ENCODE assay signal across 9 cellular contexts in the genomic region with DNA sequence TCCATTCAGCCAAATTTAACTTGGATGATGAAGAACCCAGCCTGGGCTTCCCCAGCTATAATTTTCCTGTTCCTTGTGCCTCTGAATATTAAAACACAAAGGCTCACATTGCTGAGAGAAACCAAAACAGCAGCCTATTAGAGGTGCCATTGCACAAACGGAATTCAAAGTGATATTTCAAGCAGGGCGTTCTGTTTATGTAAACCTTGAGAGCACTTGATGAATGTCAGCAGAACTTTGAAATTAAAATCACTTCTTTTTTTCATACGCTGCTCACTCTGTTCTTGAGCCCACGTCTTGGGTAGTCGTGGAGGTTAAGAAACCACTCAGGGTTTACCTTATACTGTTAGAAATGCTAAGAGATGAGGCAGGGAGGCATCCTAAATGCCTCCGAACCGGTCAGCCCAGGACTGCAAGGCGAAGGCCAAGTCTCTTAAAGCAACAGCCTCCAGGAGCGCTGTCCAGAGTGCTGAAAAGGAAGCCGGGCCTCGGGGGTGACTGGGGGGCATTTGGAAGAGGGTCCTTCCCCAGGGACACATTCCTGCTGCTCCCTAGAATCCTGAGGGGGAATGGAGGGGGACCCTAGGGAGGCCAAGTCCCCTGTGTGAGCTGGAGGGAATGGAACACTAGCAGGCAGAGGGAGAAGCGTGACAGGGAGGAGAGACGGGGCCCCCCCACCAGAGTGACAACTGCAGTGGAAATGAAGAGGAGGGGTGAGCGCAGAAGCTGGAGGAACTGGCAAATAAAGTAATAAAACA.
DNase-seq lines count a peak whose midpoint lies in the region; ATAC-seq and TF ChIP-seq lines count a peak whose summit lies in the region.
"Had no signal": no experiment of that assay in that cellular context is flagged by ENCODE, and none has a peak within 500 bp of the region (broad histone marks: within the 10 kb centered on the region; RNA-seq: fewer than 3 reads in every experiment).

No MANE protein-coding gene starts in this region.

- POLR2A ChIA-PET in WTC11 (lab: Charles Lee): no interaction called here

- no peak overlapping the region for H3K4me3 Mint-ChIP-seq in WTC11
- H3K4me3 Mint-ChIP-seq in glutamatergic neuron (ENCODE audit: unreplicated experiment): peak overlapping the region; percentile 59

- no peaks in the 10 kb centered on the region for H3K4me1 ChIP-seq in sigmoid colon

- H3K36me3 Mint-ChIP-seq in WTC11 (no peaks in the 10 kb centered on the region), glutamatergic neuron (ENCODE audit: unreplicated experiment) (peaks cover 4% of the 10 kb centered on the region)

- CTCF ChIA-PET in WTC11 (lab: Charles Lee): no interaction called here

- no peak for TF ChIP-seq EP300 in sigmoid colon (IDR thresholded peaks at IDR 0.05)

- H3K27me3 Mint-ChIP-seq in WTC11 (ENCODE audit: low read depth): no peaks in the 10 kb centered on the region
- peaks cover 5% of the 10 kb centered on the region for H3K27me3 Mint-ChIP-seq in glutamatergic neuron (ENCODE audit: unreplicated experiment)

- peaks cover 0 to 17% (median 0%) of the 10 kb centered on the region in 3 donors for H3K27me3 ChIP-seq in sigmoid colon

- 24 to 31% methylated on average over 14 of the region's 14 CpGs for WGBS in sigmoid colon, 2 donors
- WGBS in lower leg skin, 2 donors: 27 to 29% methylated on average over 14 of the region's 14 CpGs

- intact Hi-C loops in sigmoid colon (cut with DNase I) (no loop called here), lower leg skin (cut with DNase I; ENCODE audit: low total_unique reads) (no loop called here)

- no peak overlapping the region for H3K27ac ChIP-seq in sigmoid colon
- H3K27ac ChIP-seq: epithelial cell of prostate had no signal

- TF ChIP-seq POLR2A in sigmoid colon (IDR thresholded peaks at IDR 0.05) (no peak), lower leg skin (IDR thresholded peaks at IDR 0.05) (no peak)

- no peaks in the 10 kb centered on the region for H3K36me3 ChIP-seq in sigmoid colon

- H3K9me3 Mint-ChIP-seq in WTC11 (no peaks in the 10 kb centered on the region), glutamatergic neuron (ENCODE audit: unreplicated experiment) (peaks cover 7% of the 10 kb centered on the region)

- H3K4me1 Mint-ChIP-seq in WTC11 (peaks cover 13% of the 10 kb centered on the region), glutamatergic neuron (ENCODE audit: low read depth, unreplicated experiment) (peaks cover 20% of the 10 kb centered on the region)

- ATAC-seq in WTC11: peak; percentile 81

- no peaks in the 10 kb centered on the region for H3K9me3 ChIP-seq in sigmoid colon

- TF ChIP-seq CTCF in WTC11 (IDR thresholded peaks at IDR 0.05): no peak
- TF ChIP-seq CTCF in glutamatergic neuron (IDR thresholded peaks at IDR 0.05; ENCODE audit: partially characterized antibody, unreplicated experiment): no peak
- TF ChIP-seq CTCF in sigmoid colon (IDR thresholded peaks at IDR 0.05): no peak
- no peak for TF ChIP-seq CTCF in lower leg skin (IDR thresholded peaks at IDR 0.05)

- no peak overlapping the region for H3K4me3 ChIP-seq in sigmoid colon
- no peak overlapping the region for H3K4me3 ChIP-seq in lower leg skin (ENCODE audit: low read depth, poor library complexity, severe bottlenecking)

- H3K27ac Mint-ChIP-seq in WTC11 (no peak overlapping the region), glutamatergic neuron (ENCODE audit: unreplicated experiment) (no peak overlapping the region)

- DNase-seq in NOMO-1 treated with DMSO at 0.1 percent for 48 hours (lab: John Stamatoyannopoulos, UW; ENCODE audit: unreplicated experiment): peak; percentile 17
- no peak for DNase-seq in NOMO-1 treated with dmso at 0.1 percent for 144 hours (lab: John Stamatoyannopoulos, UW; ENCODE audit: unreplicated experiment)
- DNase-seq in WTC11 (ENCODE audit: low spot score): peak; percentile 79
- no peak for DNase-seq in glutamatergic neuron
- peak; percentile 60 for DNase-seq in sigmoid colon
- DNase-seq in NCI-H345 (lab: John Stamatoyannopoulos, UW): no peak
- DNase-seq in NCI-H526 treated with DMSO at 0.1 percent for 48 hours (lab: John Stamatoyannopoulos, UW): no peak
- no peak for DNase-seq in lower leg skin (ENCODE audit: low spot score in 2 of 2)

TF ChIP-seq in WTC11, 78 proteins besides CTCF, POLR2A, EP300 and RAD21 (continues in another document):
- TF ChIP-seq ZNF232 (CRISPR knock-in tag; IDR thresholded peaks at IDR 0.05) (peak; percentile 89; the same call in 1 of the 2 replicates), ZNF138 (CRISPR knock-in tag; conservative IDR thresholded peaks at IDR 0.05) (no peak), GTF2I (CRISPR knock-in tag; conservative IDR thresholded peaks at IDR 0.05) (no peak), ZNF121 (CRISPR knock-in tag; IDR thresholded peaks at IDR 0.05) (no peak), PREB (CRISPR knock-in tag; IDR thresholded peaks at IDR 0.05; ENCODE audit: borderline replicate concordance) (no peak), ZNF263 (CRISPR knock-in tag; IDR thresholded peaks at IDR 0.05; ENCODE audit: low read depth) (no peak), ZNF425 (CRISPR knock-in tag; conservative IDR thresholded peaks at IDR 0.05) (no peak), SOX15 (CRISPR knock-in tag; IDR thresholded peaks at IDR 0.05) (no peak), RELA (CRISPR knock-in tag; IDR thresholded peaks at IDR 0.05; ENCODE audit: borderline replicate concordance) (no peak), ZNF671 (CRISPR knock-in tag; IDR thresholded peaks at IDR 0.05) (no peak), USF1 (CRISPR knock-in tag; IDR thresholded peaks at IDR 0.05) (peak; percentile 36; the same call in 1 of the 2 replicates)
- TF ChIP-seq, protein P1, sequence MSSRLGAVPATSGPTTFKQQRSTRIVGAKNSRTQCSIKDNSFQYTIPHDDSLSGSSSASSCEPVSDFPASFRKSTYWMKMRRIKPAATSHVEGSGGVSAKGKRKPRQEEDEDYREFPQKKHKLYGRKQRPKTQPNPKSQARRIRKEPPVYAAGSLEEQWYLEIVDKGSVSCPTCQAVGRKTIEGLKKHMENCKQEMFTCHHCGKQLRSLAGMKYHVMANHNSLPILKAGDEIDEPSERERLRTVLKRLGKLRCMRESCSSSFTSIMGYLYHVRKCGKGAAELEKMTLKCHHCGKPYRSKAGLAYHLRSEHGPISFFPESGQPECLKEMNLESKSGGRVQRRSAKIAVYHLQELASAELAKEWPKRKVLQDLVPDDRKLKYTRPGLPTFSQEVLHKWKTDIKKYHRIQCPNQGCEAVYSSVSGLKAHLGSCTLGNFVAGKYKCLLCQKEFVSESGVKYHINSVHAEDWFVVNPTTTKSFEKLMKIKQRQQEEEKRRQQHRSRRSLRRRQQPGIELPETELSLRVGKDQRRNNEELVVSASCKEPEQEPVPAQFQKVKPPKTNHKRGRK (CRISPR knock-in tag; IDR thresholded peaks at IDR 0.05; ENCODE audit: borderline replicate concordance): no peak
- TF ChIP-seq, protein P2, sequence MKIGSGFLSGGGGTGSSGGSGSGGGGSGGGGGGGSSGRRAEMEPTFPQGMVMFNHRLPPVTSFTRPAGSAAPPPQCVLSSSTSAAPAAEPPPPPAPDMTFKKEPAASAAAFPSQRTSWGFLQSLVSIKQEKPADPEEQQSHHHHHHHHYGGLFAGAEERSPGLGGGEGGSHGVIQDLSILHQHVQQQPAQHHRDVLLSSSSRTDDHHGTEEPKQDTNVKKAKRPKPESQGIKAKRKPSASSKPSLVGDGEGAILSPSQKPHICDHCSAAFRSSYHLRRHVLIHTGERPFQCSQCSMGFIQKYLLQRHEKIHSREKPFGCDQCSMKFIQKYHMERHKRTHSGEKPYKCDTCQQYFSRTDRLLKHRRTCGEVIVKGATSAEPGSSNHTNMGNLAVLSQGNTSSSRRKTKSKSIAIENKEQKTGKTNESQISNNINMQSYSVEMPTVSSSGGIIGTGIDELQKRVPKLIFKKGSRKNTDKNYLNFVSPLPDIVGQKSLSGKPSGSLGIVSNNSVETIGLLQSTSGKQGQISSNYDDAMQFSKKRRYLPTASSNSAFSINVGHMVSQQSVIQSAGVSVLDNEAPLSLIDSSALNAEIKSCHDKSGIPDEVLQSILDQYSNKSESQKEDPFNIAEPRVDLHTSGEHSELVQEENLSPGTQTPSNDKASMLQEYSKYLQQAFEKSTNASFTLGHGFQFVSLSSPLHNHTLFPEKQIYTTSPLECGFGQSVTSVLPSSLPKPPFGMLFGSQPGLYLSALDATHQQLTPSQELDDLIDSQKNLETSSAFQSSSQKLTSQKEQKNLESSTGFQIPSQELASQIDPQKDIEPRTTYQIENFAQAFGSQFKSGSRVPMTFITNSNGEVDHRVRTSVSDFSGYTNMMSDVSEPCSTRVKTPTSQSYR (CRISPR knock-in tag; IDR thresholded peaks at IDR 0.05): 0 out of 2 replicates have a peak, but pooled peaks have one; percentile 69

Comparison
In these comparisons a context has a peak if more than half of its experiments do, and no peak if none do; other contexts are left out.
1. DNase-seq: peak in NOMO-1 treated with DMSO at 0.1 percent for 48 hours (single experiment), WTC11 (single experiment) and sigmoid colon (single experiment); none in NOMO-1 treated with dmso at 0.1 percent for 144 hours (single experiment), glutamatergic neuron (single experiment), NCI-H345 (single experiment), NCI-H526 treated with DMSO at 0.1 percent for 48 hours (single experiment) and lower leg skin (0 of 2).